1 cellular context compared by ENCODE assay signal in genomic region chr3:143118630-143119008, GRCh38.
TF ChIP-seq lines count a peak whose summit lies in the region.

No MANE protein-coding gene starts in this region.

TF ChIP-seq in GM23338, 12 proteins besides CTCF, POLR2A, EP300 and RAD21 (continued from another document):
- TF ChIP-seq, protein P1, sequence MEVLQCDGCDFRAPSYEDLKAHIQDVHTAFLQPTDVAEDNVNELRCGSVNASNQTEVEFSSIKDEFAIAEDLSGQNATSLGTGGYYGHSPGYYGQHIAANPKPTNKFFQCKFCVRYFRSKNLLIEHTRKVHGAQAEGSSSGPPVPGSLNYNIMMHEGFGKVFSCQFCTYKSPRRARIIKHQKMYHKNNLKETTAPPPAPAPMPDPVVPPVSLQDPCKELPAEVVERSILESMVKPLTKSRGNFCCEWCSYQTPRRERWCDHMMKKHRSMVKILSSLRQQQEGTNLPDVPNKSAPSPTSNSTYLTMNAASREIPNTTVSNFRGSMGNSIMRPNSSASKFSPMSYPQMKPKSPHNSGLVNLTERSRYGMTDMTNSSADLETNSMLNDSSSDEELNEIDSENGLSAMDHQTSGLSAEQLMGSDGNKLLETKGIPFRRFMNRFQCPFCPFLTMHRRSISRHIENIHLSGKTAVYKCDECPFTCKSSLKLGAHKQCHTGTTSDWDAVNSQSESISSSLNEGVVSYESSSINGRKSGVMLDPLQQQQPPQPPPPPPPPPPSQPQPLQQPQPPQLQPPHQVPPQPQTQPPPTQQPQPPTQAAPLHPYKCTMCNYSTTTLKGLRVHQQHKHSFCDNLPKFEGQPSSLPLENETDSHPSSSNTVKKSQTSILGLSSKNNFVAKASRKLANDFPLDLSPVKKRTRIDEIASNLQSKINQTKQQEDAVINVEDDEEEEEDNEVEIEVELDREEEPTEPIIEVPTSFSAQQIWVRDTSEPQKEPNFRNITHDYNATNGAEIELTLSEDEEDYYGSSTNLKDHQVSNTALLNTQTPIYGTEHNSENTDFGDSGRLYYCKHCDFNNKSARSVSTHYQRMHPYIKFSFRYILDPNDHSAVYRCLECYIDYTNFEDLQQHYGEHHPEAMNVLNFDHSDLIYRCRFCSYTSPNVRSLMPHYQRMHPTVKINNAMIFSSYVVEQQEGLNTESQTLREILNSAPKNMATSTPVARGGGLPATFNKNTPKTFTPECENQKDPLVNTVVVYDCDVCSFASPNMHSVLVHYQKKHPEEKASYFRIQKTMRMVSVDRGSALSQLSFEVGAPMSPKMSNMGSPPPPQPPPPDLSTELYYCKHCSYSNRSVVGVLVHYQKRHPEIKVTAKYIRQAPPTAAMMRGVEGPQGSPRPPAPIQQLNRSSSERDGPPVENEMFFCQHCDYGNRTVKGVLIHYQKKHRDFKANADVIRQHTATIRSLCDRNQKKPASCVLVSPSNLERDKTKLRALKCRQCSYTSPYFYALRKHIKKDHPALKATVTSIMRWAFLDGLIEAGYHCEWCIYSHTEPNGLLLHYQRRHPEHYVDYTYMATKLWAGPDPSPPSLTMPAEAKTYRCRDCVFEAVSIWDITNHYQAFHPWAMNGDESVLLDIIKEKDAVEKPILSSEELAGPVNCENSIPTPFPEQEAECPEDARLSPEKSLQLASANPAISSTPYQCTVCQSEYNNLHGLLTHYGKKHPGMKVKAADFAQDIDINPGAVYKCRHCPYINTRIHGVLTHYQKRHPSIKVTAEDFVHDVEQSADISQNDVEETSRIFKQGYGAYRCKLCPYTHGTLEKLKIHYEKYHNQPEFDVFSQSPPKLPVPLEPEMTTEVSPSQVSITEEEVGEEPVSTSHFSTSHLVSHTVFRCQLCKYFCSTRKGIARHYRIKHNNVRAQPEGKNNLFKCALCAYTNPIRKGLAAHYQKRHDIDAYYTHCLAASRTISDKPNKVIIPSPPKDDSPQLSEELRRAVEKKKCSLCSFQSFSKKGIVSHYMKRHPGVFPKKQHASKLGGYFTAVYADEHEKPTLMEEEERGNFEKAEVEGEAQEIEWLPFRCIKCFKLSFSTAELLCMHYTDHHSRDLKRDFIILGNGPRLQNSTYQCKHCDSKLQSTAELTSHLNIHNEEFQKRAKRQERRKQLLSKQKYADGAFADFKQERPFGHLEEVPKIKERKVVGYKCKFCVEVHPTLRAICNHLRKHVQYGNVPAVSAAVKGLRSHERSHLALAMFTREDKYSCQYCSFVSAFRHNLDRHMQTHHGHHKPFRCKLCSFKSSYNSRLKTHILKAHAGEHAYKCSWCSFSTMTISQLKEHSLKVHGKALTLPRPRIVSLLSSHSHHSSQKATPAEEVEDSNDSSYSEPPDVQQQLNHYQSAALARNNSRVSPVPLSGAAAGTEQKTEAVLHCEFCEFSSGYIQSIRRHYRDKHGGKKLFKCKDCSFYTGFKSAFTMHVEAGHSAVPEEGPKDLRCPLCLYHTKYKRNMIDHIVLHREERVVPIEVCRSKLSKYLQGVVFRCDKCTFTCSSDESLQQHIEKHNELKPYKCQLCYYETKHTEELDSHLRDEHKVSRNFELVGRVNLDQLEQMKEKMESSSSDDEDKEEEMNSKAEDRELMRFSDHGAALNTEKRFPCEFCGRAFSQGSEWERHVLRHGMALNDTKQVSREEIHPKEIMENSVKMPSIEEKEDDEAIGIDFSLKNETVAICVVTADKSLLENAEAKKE (CRISPR knock-in tag; IDR thresholded peaks at IDR 0.05), result no peak
